8 cellular contexts compared by ENCODE assay signal in genomic region chr10:98664329-98665042, GRCh38.
DNase-seq lines count a peak whose midpoint lies in the region; ATAC-seq, FAIRE-seq and TF ChIP-seq lines count a peak whose summit lies in the region.

No MANE protein-coding gene starts in this region.

- H3K27me3 Mint-ChIP-seq in activated B cell treated with CpG ODN at 0.5 μM for 24 hours, result peaks cover 22% of the 10 kb centered on the region

- peak; percentile 31 for TF ChIP-seq CTCF in AG04449 (IDR thresholded peaks at IDR 0.05; ENCODE audit: insufficient read depth, low read length, missing control alignments)
- no peak for TF ChIP-seq CTCF in activated B cell treated with CpG ODN at 0.5 μM for 24 hours (IDR thresholded peaks at IDR 0.05)

- peak; percentile 78 for FAIRE-seq in GM12892 (lab: Jason Lieb, UNC)

- no peak for TF ChIP-seq POLR2A in GM12892 (IDR thresholded peaks at IDR 0.05; ENCODE audit: low read depth, low read length)

- peaks cover 2% of the 10 kb centered on the region for H3K36me3 Mint-ChIP-seq in activated B cell treated with CpG ODN at 0.5 μM for 24 hours (ENCODE audit: low read depth)

- intact Hi-C loops in activated B cell treated with CpG ODN at 0.5 μM for 24 hours (cut with micrococcal nuclease), result loop anchor here (1.0 kb wide), 3 partner anchors 197 to 582 kb away; no protein-coding TSS in a partner anchor

- H3K4me3 ChIP-seq in AG04449 (ENCODE audit: low read depth, low read length), result no peak overlapping the region

- peaks cover 11% of the 10 kb centered on the region for H3K9me3 Mint-ChIP-seq in activated B cell treated with CpG ODN at 0.5 μM for 24 hours

- no peak for DNase-seq in AG04449 (ENCODE audit: low read depth, low spot score)
- DNase-seq in GM12892 (ENCODE audit: insufficient read length), result peak; percentile 13
- peak; percentile 48 for DNase-seq in HT1080 (ENCODE audit: low read depth)
- no peak for DNase-seq in activated B cell treated with CpG ODN at 0.5 μM for 24 hours
- DNase-seq in fibroblast of the conjunctiva (ENCODE audit: low read depth), result peak; percentile 1
- peak; percentile 17 to 22 for DNase-seq in stimulated activated CD4-positive, alpha-beta T cell treated with anti-CD3 and anti-CD28 coated beads, Interleukin-2, amount 100 ng/mL, for 24 hours
- DNase-seq in HuH-7.5 (ENCODE audit: low spot score), result no peak

- ATAC-seq in activated B cell treated with CpG ODN at 0.5 μM for 24 hours (ENCODE audit: low read depth), result peak; percentile 49
- ATAC-seq in HG02870 (IDR thresholded peaks at IDR 0.05; ENCODE audit: unreplicated experiment), result no peak

- H3K27ac Mint-ChIP-seq in activated B cell treated with CpG ODN at 0.5 μM for 24 hours, result no peak overlapping the region

- POLR2A ChIA-PET in AG04449 (lab: Yijun Ruan, JAX), result no interaction called here
- POLR2A ChIA-PET in activated B cell treated with CpG ODN at 0.5 μM for 24 hours (lab: Charles Lee), result no interaction called here

- H3K4me3 Mint-ChIP-seq in activated B cell treated with CpG ODN at 0.5 μM for 24 hours, result no peak overlapping the region

- H3K4me1 Mint-ChIP-seq in activated B cell treated with CpG ODN at 0.5 μM for 24 hours, result no peaks in the 10 kb centered on the region

- CTCF ChIA-PET in AG04449 (lab: Yijun Ruan, JAX) (interaction anchor here (0.9 to 5.1 kb wide), 5 partner anchors 26 to 240 kb away, joined by 3 to 46 read pairs (median 4); no protein-coding TSS in a partner anchor), activated B cell treated with CpG ODN at 0.5 μM for 24 hours (lab: Charles Lee) (interaction anchor here (4.0 kb wide), 1 partner anchor 197 kb away, joined by 25 read pairs; no protein-coding TSS in a partner anchor)

Comparison
In these comparisons a context has a peak if more than half of its experiments do, and no peak if none do; other contexts are left out.
1. DNase-seq: peak in GM12892 (single experiment), HT1080 (single experiment), fibroblast of the conjunctiva (single experiment) and stimulated activated CD4-positive, alpha-beta T cell treated with anti-CD3 and anti-CD28 coated beads, Interleukin-2, amount 100 ng/mL, for 24 hours (2 of 2); none in AG04449 (single experiment), activated B cell treated with CpG ODN at 0.5 μM for 24 hours (single experiment) and HuH-7.5 (single experiment).